ENCODE assay signal across 1 cellular context in genomic region chr22:20952544-20953341, GRCh38.
TF ChIP-seq lines count a peak whose summit lies in the region.

No MANE protein-coding gene starts in this region.

TF ChIP-seq in WTC11, 78 proteins besides CTCF, POLR2A, EP300 and RAD21 (continued from another document):
- no peak for TF ChIP-seq ZNF317 (CRISPR knock-in tag; IDR thresholded peaks at IDR 0.05; ENCODE audit: borderline replicate concordance, low read depth)
- TF ChIP-seq ZNF232 (CRISPR knock-in tag; IDR thresholded peaks at IDR 0.05), result no peak
